Comparison of ENCODE assay signal across 10 cellular contexts in genomic region chr2:200814276-200814815, GRCh38. TPM values are rescaled to one million over a fixed set of nuclear protein-coding genes. Genes with fewer than 3 reads are reported as not detected.
DNase-seq lines count a peak whose midpoint lies in the region; ATAC-seq, FAIRE-seq and TF ChIP-seq lines count a peak whose summit lies in the region.
"Had no signal": no experiment of that assay in that cellular context is flagged by ENCODE, and none has a peak within 500 bp of the region (broad histone marks: within the 10 kb centered on the region; RNA-seq: fewer than 3 reads in every experiment).

No MANE protein-coding gene starts in this region.

- H3K27ac Mint-ChIP-seq in activated CD8-positive, alpha-beta T cell treated with anti-CD3 and anti-CD28 coated beads for 36 hours = peak overlapping the region; percentile 93

- H3K9me3 Mint-ChIP-seq in activated CD8-positive, alpha-beta T cell treated with anti-CD3 and anti-CD28 coated beads for 36 hours = no peaks in the 10 kb centered on the region

- POLR2A ChIA-PET in A673 (lab: Charles Lee; ENCODE audit: low non-redundant PET) (no interaction called here), HEK293T (lab: Yijun Ruan, JAX) (no interaction called here)
- POLR2A ChIA-PET in activated CD8-positive, alpha-beta T cell treated with anti-CD3 and anti-CD28 coated beads for 36 hours (lab: Charles Lee) = interaction anchor here (0.7 to 8.3 kb wide), 14 partner anchors 10 to 317 kb away, joined by 3 to 67 read pairs (median 4); partner anchors contain the start of genes CFLAR and CLK1

- H3K4me3 ChIP-seq in A673 (ENCODE audit: low read depth, low read length, poor library complexity, severe bottlenecking) (no peak overlapping the region), keratinocyte (ENCODE audit: control insufficient read depth in 2 of 3, extremely low read depth in 1 of 3, insufficient read depth in 2 of 3, low read depth in 1 of 3, low read length in 3 of 3) (peak overlapping the region in 1 of 3 experiments; percentile 35)

- H4K20me1 ChIP-seq in keratinocyte (ENCODE audit: control insufficient read depth, extremely low read depth, insufficient read depth, low read length) = peaks cover 13% of the 10 kb centered on the region

- peaks cover 57% of the 10 kb centered on the region for H3K4me1 Mint-ChIP-seq in activated CD8-positive, alpha-beta T cell treated with anti-CD3 and anti-CD28 coated beads for 36 hours (ENCODE audit: low read depth)

- CTCF ChIA-PET in A673 (lab: Charles Lee) (no interaction called here), HEK293T (lab: Yijun Ruan, JAX) (no interaction called here)
- CTCF ChIA-PET in activated CD8-positive, alpha-beta T cell treated with anti-CD3 and anti-CD28 coated beads for 36 hours (lab: Charles Lee) = interaction anchor here (1.4 to 4.9 kb wide), 3 partner anchors 13 to 102 kb away, joined by 7 to 23 read pairs (median 11); no protein-coding TSS in a partner anchor

- H3K27ac ChIP-seq in A673 (ENCODE audit: low read depth, low read length, poor library complexity, severe bottlenecking) (peak overlapping the region; percentile 3), keratinocyte (ENCODE audit: control insufficient read depth, insufficient read depth, low read length) (peak overlapping the region; percentile 17)

- TF ChIP-seq CTCF in A673 (conservative IDR thresholded peaks at IDR 0.05; ENCODE audit: low read depth, low read length) (no peak), keratinocyte (optimal IDR thresholded peaks at IDR 0.05 in 1 of 3, IDR thresholded peaks at IDR 0.05 in 1 of 3, conservative IDR thresholded peaks at IDR 0.05 in 1 of 3; ENCODE audit: extremely low read depth in 1 of 3, insufficient read depth in 2 of 3, low read length in 3 of 3) (no peak)
- TF ChIP-seq CTCF in activated CD8-positive, alpha-beta T cell treated with anti-CD3 and anti-CD28 coated beads for 36 hours (IDR thresholded peaks at IDR 0.05) = no peak

- no peaks in the 10 kb centered on the region for H3K9me3 ChIP-seq in A673 (ENCODE audit: low read depth, low read length, poor library complexity, severe bottlenecking)
- H3K9me3 ChIP-seq in keratinocyte (ENCODE audit: control insufficient read depth, low read depth, low read length) = no peaks in the 10 kb centered on the region

- H3K27me3 ChIP-seq in A673 (replicated peaks; ENCODE audit: insufficient read depth, low read depth, low read length, poor library complexity) (no peaks in the 10 kb centered on the region), keratinocyte (ENCODE audit: control insufficient read depth, extremely low read depth, insufficient read depth, low read length) (no peaks in the 10 kb centered on the region)

- no peaks in the 10 kb centered on the region for H3K27me3 Mint-ChIP-seq in activated CD8-positive, alpha-beta T cell treated with anti-CD3 and anti-CD28 coated beads for 36 hours

- no peak overlapping the region for H3K9ac ChIP-seq in keratinocyte (ENCODE audit: control insufficient read depth, extremely low read depth, insufficient read depth, low read length)

- peaks cover 29% of the 10 kb centered on the region for H3K4me1 ChIP-seq in A673 (ENCODE audit: insufficient read depth, low read length, poor library complexity, severe bottlenecking)
- H3K4me1 ChIP-seq in keratinocyte (ENCODE audit: control insufficient read depth, extremely low read depth, insufficient read depth, low read length) = peaks cover 24% of the 10 kb centered on the region

- FAIRE-seq in keratinocyte (lab: Jason Lieb, UNC) = no peak
- FAIRE-seq: bronchial epithelial cell had no signal

- DNase-seq in A673 (ENCODE audit: low spot score) (no peak), keratinocyte (ENCODE audit: low read depth, low spot score) (no peak), HPDE6-E6E7 (ENCODE audit: extremely low spot score) (no peak), HEK293T (ENCODE audit: extremely low spot score) (no peak)
- peak; percentile 41 for DNase-seq in activated CD8-positive, alpha-beta T cell treated with anti-CD3 and anti-CD28 coated beads for 36 hours
- no peak for DNase-seq in stimulated activated naive CD4-positive, alpha-beta T cell treated with Interleukin-2 at 50 U/mL for 16 hours (lab: John Stamatoyannopoulos, UW)
- no peak for DNase-seq in effector CD4-positive, alpha-beta T cell
- DNase-seq: left ventricle myocardium superior had no signal

- peaks cover 64% of the 10 kb centered on the region for H3K36me3 ChIP-seq in A673 (ENCODE audit: insufficient read depth, low read length, poor library complexity, severe bottlenecking)
- H3K36me3 ChIP-seq in keratinocyte (ENCODE audit: control insufficient read depth in 2 of 2, extremely low read depth in 1 of 2, insufficient read depth in 2 of 2, low read length in 2 of 2) = peaks cover 29 to 41% of the 10 kb centered on the region in 2 experiments

- intact Hi-C loops in A673 (cut with micrococcal nuclease; ENCODE audit: unreplicated experiment) = loop anchor here (5.0 to 10.0 kb wide), 2 partner anchors 300 to 857 kb away; partner anchors contain the start of genes CFLAR, MAIP1 and TYW5
- intact Hi-C loops in activated CD8-positive, alpha-beta T cell treated with anti-CD3 and anti-CD28 coated beads for 36 hours (cut with micrococcal nuclease) = loop anchor here (1.0 kb wide), 1 partner anchor 75 kb away; the partner anchor contains the start of genes NIF3L1 and PPIL3

- no peak overlapping the region for H2AFZ ChIP-seq in keratinocyte (ENCODE audit: control insufficient read depth, low read length)

- peaks cover 63% of the 10 kb centered on the region for H3K36me3 Mint-ChIP-seq in activated CD8-positive, alpha-beta T cell treated with anti-CD3 and anti-CD28 coated beads for 36 hours (ENCODE audit: low read depth)

- peak overlapping the region; percentile 99 for H3K4me3 Mint-ChIP-seq in activated CD8-positive, alpha-beta T cell treated with anti-CD3 and anti-CD28 coated beads for 36 hours

- no peaks in the 10 kb centered on the region for H3K9me1 ChIP-seq in keratinocyte (ENCODE audit: control insufficient read depth, extremely low read depth, insufficient read depth, low read length)

- peaks cover 59% of the 10 kb centered on the region for H3K79me2 ChIP-seq in keratinocyte (ENCODE audit: control insufficient read depth, insufficient read depth, low read length)

- H3K4me2 ChIP-seq in keratinocyte (ENCODE audit: control insufficient read depth, extremely low read depth, insufficient read depth, low read depth, low read length) = peak overlapping the region; percentile 95

- dilution Hi-C loops in keratinocyte (cut with MboI; ENCODE audit: extremely low pct_ligation_motif_present, low sequenced_read_pairs) = no loop called here

- BruUV-seq in A673 (replicated peaks; lab: Mats Ljungman, UMichigan) = no TSS peak

- peak; percentile 14 for ATAC-seq in GM21529 (IDR thresholded peaks at IDR 0.05; ENCODE audit: unreplicated experiment)
- ATAC-seq in activated CD8-positive, alpha-beta T cell treated with anti-CD3 and anti-CD28 coated beads for 36 hours = peak; percentile 18
- ATAC-seq: left ventricle myocardium superior had no signal

TF ChIP-seq in HEK293T, 16 proteins besides CTCF, POLR2A, EP300 and RAD21:
- TF ChIP-seq ELF4 (IDR thresholded peaks at IDR 0.05) = no peak
- no peak for TF ChIP-seq SUZ12 (IDR thresholded peaks at IDR 0.05)
- no peak for TF ChIP-seq CTBP1 (IDR thresholded peaks at IDR 0.05; ENCODE audit: borderline replicate concordance)
- TF ChIP-seq PKNOX1 (IDR thresholded peaks at IDR 0.05) = no peak
- TF ChIP-seq BHLHE40 (IDR thresholded peaks at IDR 0.05; ENCODE audit: borderline replicate concordance) = no peak
- TF ChIP-seq L3MBTL2 (conservative IDR thresholded peaks at IDR 0.05) = no peak

RNA-seq across cellular contexts. Expression of gene BZW1, which starts 2.6 kb away (rescaled TPM):
- total RNA-seq in A673 (2021) = 321 and 396 TPM in 2 replicates
- total RNA-seq in activated CD8-positive, alpha-beta T cell treated with anti-CD3 and anti-CD28 coated beads for 36 hours = 100 to 1,000 TPM; 423 to 442 TPM
- polyA plus RNA-seq in keratinocyte = 297 to 402 TPM (median 326 TPM) in 3 replicates
- polyA plus RNA-seq in keratinocyte (2011; ENCODE audit: low read depth) = 552 TPM
- polyA plus RNA-seq in keratinocyte (2011; cell fraction: cytosol; rRNA removed) = 254 and 501 TPM in 2 replicates
- polyA plus RNA-seq in keratinocyte (2011; cell fraction: nucleus; rRNA removed) = 251 and 289 TPM in 2 replicates
- polyA plus RNA-seq in keratinocyte (2012; ENCODE audit: low replicate concordance) = 318 and 409 TPM in 2 replicates
- polyA minus RNA-seq in keratinocyte = 283 to 517 TPM (median 357 TPM) in 3 replicates
- polyA minus RNA-seq in keratinocyte (2011; cell fraction: cytosol; rRNA and poly(A)+ RNA removed) = 315 TPM
- 128 and 247 TPM in 2 replicates for polyA minus RNA-seq in keratinocyte (2011; cell fraction: nucleus; rRNA and poly(A)+ RNA removed)

RNA-seq across cellular contexts. Expression of gene CLK1, which starts 50.1 kb away (rescaled TPM):
- 69.6 and 73.3 TPM in 2 replicates for total RNA-seq in A673 (2021)
- total RNA-seq in activated CD8-positive, alpha-beta T cell treated with anti-CD3 and anti-CD28 coated beads for 36 hours = 100 to 1,000 TPM; 121 to 122 TPM
- polyA plus RNA-seq in keratinocyte = 40.2 to 70.4 TPM (median 48.0 TPM) in 3 replicates
- 350 TPM for polyA plus RNA-seq in keratinocyte (2011; ENCODE audit: low read depth)
- 11.0 and 26.5 TPM in 2 replicates for polyA plus RNA-seq in keratinocyte (2011; cell fraction: cytosol; rRNA removed)
- polyA plus RNA-seq in keratinocyte (2011; cell fraction: nucleus; rRNA removed) = 83.7 and 132 TPM in 2 replicates
- 31.6 and 131 TPM in 2 replicates for polyA plus RNA-seq in keratinocyte (2012; ENCODE audit: low replicate concordance)
- polyA minus RNA-seq in keratinocyte = 6.5 to 35.2 TPM (median 14.1 TPM) in 3 replicates
- polyA minus RNA-seq in keratinocyte (2011; cell fraction: cytosol; rRNA and poly(A)+ RNA removed) = 18.4 TPM
- polyA minus RNA-seq in keratinocyte (2011; cell fraction: nucleus; rRNA and poly(A)+ RNA removed) = 29.6 and 52.5 TPM in 2 replicates
